Comparison of ENCODE assay signal across 1 cellular context in the genomic region with DNA sequence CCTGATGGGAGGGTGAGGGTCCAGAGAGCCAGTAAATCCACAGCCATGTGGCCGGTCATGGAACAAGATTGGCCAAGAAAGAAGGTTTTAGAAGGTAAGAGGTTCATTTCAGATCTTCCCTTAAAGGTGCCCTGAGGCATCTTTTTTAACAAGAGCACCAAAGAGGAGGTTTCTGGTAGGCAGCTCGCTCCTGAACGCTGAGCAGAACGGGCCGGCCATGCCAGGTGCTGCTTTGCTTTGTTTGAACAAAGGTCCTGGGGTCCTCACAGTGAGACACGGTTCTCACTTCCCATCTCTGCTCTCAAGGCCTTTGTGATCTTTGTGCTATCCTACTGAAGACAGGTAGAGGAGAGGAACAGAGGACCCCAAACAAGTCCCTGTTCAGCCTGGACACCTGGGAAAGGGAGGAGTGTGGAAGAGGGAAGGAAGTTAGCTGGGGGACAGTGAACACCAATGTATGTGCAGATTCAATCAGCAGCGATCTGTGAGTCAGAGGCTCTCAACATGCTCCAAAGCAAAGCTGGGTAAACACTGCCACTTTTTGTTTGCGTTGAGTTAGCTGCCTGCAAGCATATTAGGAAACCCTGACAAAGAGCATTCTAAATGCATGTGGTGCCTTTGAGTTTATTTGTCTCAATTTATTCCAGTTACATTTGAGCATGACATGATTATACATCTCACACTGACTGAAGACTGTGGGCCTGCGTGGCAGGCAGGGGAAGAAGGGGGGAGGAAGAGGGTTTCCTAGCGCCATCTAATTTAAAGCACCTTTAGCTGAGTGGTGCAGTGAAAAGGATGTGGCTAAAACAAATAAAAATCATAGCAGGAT.
TF ChIP-seq lines count a peak whose summit lies in the region.

No MANE protein-coding gene starts in this region.

TF ChIP-seq in HepG2, 621 proteins besides CTCF, POLR2A, EP300 and RAD21 (continued from another document and continues in another):
- TF ChIP-seq, protein P1, sequence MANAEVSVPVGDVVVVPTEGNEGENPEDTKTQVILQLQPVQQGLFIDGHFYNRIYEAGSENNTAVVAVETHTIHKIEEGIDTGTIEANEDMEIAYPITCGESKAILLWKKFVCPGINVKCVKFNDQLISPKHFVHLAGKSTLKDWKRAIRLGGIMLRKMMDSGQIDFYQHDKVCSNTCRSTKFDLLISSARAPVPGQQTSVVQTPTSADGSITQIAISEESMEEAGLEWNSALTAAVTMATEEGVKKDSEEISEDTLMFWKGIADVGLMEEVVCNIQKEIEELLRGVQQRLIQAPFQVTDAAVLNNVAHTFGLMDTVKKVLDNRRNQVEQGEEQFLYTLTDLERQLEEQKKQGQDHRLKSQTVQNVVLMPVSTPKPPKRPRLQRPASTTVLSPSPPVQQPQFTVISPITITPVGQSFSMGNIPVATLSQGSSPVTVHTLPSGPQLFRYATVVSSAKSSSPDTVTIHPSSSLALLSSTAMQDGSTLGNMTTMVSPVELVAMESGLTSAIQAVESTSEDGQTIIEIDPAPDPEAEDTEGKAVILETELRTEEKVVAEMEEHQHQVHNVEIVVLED (CRISPR knock-in tag; IDR thresholded peaks at IDR 0.05; ENCODE audit: borderline replicate concordance): peak; percentile 36; the same call in 1 of the 2 replicates
- TF ChIP-seq MAFK (conservative IDR thresholded peaks at IDR 0.05 in 1 of 2, IDR thresholded peaks at IDR 0.05 in 1 of 2; ENCODE audit: low read length in 2 of 2) (peak in 1 of 2 experiments; percentile 17; a peak in 1 of 4 replicates), KMT2A (CRISPR knock-in tag; IDR thresholded peaks at IDR 0.05) (peak; percentile 55; the same call in 1 of the 2 replicates), GABPB1 (CRISPR knock-in tag; IDR thresholded peaks at IDR 0.05) (0 out of 2 replicates have a peak, but pooled peaks have one; percentile 15), FOXA3 (CRISPR knock-in tag; IDR thresholded peaks at IDR 0.05) (peak; percentile 91), SP1 (IDR thresholded peaks at IDR 0.05) (no peak), SP1 (CRISPR knock-in tag; IDR thresholded peaks at IDR 0.05) (no peak), PITX1 (CRISPR knock-in tag; IDR thresholded peaks at IDR 0.05) (peak; percentile 26; the same call in 1 of the 2 replicates), GATAD2A (CRISPR knock-in tag; IDR thresholded peaks at IDR 0.05) (peak; percentile 82), ZNF292 (CRISPR knock-in tag; IDR thresholded peaks at IDR 0.05; ENCODE audit: borderline replicate concordance, low read depth) (peak; percentile 98), ZNF180 (CRISPR knock-in tag; IDR thresholded peaks at IDR 0.05; ENCODE audit: borderline replicate concordance, low read depth) (no peak), ZNF331 (CRISPR knock-in tag; IDR thresholded peaks at IDR 0.05) (peak; percentile 50; the same call in 1 of the 2 replicates), KLF16 (CRISPR knock-in tag; IDR thresholded peaks at IDR 0.05) (peak in 1 of 2 experiments; percentile 36; a peak in 1 of 4 replicates), RAD51 (IDR thresholded peaks at IDR 0.05; ENCODE audit: borderline replicate concordance) (no peak), ZNF350 (CRISPR knock-in tag; IDR thresholded peaks at IDR 0.05; ENCODE audit: borderline replicate concordance, low read depth) (peak; percentile 72; the same call in 1 of the 2 replicates), SP5 (CRISPR knock-in tag; IDR thresholded peaks at IDR 0.05; ENCODE audit: borderline replicate concordance, low read depth) (no peak), ISL2 (CRISPR knock-in tag; IDR thresholded peaks at IDR 0.05) (no peak), ZNF552 (CRISPR knock-in tag; IDR thresholded peaks at IDR 0.05; ENCODE audit: borderline replicate concordance) (no peak), KAT8 (CRISPR knock-in tag; IDR thresholded peaks at IDR 0.05) (peak; percentile 76), ZNF441 (CRISPR knock-in tag; IDR thresholded peaks at IDR 0.05; ENCODE audit: borderline replicate concordance) (0 out of 2 replicates have a peak, but pooled peaks have one; percentile 52), FOSL1 (CRISPR knock-in tag; IDR thresholded peaks at IDR 0.05; ENCODE audit: borderline replicate concordance) (peak; percentile 74; the same call in 1 of the 2 replicates), ZNF766 (CRISPR knock-in tag; IDR thresholded peaks at IDR 0.05; ENCODE audit: borderline replicate concordance) (no peak), CBX1 (IDR thresholded peaks at IDR 0.05; ENCODE audit: low read depth) (peak; percentile 56), ZNF616 (CRISPR knock-in tag; IDR thresholded peaks at IDR 0.05; ENCODE audit: low read depth) (no peak), ZNF12 (CRISPR knock-in tag; IDR thresholded peaks at IDR 0.05) (peak; percentile 64; the same call in 1 of the 2 replicates), KLF6 (CRISPR knock-in tag; IDR thresholded peaks at IDR 0.05) (no peak), PHF21A (CRISPR knock-in tag; IDR thresholded peaks at IDR 0.05) (peak; percentile 59; the same call in 1 of the 2 replicates), LCORL (IDR thresholded peaks at IDR 0.05) (no peak), LCORL (CRISPR knock-in tag; IDR thresholded peaks at IDR 0.05) (peak; percentile 68), PTBP1 (IDR thresholded peaks at IDR 0.05; ENCODE audit: low read depth, low read length, poor library complexity, severe bottlenecking) (no peak), ZNF44 (CRISPR knock-in tag; IDR thresholded peaks at IDR 0.05) (peak; percentile 20; the same call in 1 of the 2 replicates)
- TF ChIP-seq, protein P2, sequence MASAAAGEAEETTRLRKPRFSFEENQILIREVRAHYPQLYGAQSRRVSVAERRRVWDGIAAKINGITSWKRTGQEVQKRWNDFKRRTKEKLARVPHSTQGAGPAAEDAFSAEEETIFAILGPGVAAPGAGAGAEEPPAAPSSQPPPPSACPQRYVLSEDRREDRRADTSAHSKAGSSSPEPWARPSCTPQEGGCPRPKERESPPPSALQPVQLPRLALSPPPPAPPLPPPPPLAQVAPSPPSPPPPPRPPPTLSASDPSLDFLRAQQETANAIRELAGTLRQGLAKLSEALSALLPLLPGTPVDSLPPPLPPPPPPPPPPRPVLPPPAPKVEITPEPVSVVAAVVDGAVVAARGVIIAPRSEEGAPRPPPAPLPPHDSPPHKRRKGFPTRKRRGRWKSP (CRISPR knock-in tag; IDR thresholded peaks at IDR 0.05): peak; percentile 62
- TF ChIP-seq, protein P3, sequence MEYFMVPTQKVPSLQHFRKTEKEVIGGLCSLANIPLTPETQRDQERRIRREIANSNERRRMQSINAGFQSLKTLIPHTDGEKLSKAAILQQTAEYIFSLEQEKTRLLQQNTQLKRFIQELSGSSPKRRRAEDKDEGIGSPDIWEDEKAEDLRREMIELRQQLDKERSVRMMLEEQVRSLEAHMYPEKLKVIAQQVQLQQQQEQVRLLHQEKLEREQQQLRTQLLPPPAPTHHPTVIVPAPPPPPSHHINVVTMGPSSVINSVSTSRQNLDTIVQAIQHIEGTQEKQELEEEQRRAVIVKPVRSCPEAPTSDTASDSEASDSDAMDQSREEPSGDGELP (IDR thresholded peaks at IDR 0.05; ENCODE audit: borderline replicate concordance, low read depth): peak; percentile 39; the same call in 1 of the 2 replicates
- TF ChIP-seq, protein P4, sequence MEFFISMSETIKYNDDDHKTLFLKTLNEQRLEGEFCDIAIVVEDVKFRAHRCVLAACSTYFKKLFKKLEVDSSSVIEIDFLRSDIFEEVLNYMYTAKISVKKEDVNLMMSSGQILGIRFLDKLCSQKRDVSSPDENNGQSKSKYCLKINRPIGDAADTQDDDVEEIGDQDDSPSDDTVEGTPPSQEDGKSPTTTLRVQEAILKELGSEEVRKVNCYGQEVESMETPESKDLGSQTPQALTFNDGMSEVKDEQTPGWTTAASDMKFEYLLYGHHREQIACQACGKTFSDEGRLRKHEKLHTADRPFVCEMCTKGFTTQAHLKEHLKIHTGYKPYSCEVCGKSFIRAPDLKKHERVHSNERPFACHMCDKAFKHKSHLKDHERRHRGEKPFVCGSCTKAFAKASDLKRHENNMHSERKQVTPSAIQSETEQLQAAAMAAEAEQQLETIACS (CRISPR knock-in tag; IDR thresholded peaks at IDR 0.05): no peak
- TF ChIP-seq, protein P5, sequence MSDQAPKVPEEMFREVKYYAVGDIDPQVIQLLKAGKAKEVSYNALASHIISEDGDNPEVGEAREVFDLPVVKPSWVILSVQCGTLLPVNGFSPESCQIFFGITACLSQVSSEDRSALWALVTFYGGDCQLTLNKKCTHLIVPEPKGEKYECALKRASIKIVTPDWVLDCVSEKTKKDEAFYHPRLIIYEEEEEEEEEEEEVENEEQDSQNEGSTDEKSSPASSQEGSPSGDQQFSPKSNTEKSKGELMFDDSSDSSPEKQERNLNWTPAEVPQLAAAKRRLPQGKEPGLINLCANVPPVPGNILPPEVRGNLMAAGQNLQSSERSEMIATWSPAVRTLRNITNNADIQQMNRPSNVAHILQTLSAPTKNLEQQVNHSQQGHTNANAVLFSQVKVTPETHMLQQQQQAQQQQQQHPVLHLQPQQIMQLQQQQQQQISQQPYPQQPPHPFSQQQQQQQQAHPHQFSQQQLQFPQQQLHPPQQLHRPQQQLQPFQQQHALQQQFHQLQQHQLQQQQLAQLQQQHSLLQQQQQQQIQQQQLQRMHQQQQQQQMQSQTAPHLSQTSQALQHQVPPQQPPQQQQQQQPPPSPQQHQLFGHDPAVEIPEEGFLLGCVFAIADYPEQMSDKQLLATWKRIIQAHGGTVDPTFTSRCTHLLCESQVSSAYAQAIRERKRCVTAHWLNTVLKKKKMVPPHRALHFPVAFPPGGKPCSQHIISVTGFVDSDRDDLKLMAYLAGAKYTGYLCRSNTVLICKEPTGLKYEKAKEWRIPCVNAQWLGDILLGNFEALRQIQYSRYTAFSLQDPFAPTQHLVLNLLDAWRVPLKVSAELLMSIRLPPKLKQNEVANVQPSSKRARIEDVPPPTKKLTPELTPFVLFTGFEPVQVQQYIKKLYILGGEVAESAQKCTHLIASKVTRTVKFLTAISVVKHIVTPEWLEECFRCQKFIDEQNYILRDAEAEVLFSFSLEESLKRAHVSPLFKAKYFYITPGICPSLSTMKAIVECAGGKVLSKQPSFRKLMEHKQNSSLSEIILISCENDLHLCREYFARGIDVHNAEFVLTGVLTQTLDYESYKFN (CRISPR knock-in tag; conservative IDR thresholded peaks at IDR 0.05): peak; percentile 77
- TF ChIP-seq, protein P6, sequence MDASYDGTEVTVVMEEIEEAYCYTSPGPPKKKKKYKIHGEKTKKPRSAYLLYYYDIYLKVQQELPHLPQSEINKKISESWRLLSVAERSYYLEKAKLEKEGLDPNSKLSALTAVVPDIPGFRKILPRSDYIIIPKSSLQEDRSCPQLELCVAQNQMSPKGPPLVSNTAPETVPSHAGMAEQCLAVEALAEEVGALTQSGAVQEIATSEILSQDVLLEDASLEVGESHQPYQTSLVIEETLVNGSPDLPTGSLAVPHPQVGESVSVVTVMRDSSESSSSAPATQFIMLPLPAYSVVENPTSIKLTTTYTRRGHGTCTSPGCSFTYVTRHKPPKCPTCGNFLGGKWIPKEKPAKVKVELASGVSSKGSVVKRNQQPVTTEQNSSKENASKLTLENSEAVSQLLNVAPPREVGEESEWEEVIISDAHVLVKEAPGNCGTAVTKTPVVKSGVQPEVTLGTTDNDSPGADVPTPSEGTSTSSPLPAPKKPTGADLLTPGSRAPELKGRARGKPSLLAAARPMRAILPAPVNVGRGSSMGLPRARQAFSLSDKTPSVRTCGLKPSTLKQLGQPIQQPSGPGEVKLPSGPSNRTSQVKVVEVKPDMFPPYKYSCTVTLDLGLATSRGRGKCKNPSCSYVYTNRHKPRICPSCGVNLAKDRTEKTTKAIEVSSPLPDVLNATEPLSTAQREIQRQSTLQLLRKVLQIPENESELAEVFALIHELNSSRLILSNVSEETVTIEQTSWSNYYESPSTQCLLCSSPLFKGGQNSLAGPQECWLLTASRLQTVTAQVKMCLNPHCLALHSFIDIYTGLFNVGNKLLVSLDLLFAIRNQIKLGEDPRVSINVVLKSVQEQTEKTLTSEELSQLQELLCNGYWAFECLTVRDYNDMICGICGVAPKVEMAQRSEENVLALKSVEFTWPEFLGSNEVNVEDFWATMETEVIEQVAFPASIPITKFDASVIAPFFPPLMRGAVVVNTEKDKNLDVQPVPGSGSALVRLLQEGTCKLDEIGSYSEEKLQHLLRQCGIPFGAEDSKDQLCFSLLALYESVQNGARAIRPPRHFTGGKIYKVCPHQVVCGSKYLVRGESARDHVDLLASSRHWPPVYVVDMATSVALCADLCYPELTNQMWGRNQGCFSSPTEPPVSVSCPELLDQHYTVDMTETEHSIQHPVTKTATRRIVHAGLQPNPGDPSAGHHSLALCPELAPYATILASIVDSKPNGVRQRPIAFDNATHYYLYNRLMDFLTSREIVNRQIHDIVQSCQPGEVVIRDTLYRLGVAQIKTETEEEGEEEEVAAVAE (CRISPR knock-in tag; IDR thresholded peaks at IDR 0.05; ENCODE audit: borderline replicate concordance): 0 out of 2 replicates have a peak, but pooled peaks have one; percentile 42
- TF ChIP-seq, protein P7, sequence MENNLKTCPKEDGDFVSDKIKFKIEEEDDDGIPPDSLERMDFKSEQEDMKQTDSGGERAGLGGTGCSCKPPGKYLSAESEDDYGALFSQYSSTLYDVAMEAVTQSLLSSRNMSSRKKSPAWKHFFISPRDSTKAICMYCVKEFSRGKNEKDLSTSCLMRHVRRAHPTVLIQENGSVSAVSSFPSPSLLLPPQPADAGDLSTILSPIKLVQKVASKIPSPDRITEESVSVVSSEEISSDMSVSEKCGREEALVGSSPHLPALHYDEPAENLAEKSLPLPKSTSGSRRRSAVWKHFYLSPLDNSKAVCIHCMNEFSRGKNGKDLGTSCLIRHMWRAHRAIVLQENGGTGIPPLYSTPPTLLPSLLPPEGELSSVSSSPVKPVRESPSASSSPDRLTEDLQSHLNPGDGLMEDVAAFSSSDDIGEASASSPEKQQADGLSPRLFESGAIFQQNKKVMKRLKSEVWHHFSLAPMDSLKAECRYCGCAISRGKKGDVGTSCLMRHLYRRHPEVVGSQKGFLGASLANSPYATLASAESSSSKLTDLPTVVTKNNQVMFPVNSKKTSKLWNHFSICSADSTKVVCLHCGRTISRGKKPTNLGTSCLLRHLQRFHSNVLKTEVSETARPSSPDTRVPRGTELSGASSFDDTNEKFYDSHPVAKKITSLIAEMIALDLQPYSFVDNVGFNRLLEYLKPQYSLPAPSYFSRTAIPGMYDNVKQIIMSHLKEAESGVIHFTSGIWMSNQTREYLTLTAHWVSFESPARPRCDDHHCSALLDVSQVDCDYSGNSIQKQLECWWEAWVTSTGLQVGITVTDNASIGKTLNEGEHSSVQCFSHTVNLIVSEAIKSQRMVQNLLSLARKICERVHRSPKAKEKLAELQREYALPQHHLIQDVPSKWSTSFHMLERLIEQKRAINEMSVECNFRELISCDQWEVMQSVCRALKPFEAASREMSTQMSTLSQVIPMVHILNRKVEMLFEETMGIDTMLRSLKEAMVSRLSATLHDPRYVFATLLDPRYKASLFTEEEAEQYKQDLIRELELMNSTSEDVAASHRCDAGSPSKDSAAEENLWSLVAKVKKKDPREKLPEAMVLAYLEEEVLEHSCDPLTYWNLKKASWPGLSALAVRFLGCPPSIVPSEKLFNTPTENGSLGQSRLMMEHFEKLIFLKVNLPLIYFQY (CRISPR knock-in tag; IDR thresholded peaks at IDR 0.05; ENCODE audit: borderline replicate concordance): 0 out of 2 replicates have a peak, but pooled peaks have one; percentile 52
- TF ChIP-seq, protein P8, sequence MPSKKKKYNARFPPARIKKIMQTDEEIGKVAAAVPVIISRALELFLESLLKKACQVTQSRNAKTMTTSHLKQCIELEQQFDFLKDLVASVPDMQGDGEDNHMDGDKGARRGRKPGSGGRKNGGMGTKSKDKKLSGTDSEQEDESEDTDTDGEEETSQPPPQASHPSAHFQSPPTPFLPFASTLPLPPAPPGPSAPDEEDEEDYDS (CRISPR knock-in tag; IDR thresholded peaks at IDR 0.05): peak; percentile 40; the same call in 1 of the 2 replicates
